Comparison of ENCODE assay signal across 8 cellular contexts in the genomic region with DNA sequence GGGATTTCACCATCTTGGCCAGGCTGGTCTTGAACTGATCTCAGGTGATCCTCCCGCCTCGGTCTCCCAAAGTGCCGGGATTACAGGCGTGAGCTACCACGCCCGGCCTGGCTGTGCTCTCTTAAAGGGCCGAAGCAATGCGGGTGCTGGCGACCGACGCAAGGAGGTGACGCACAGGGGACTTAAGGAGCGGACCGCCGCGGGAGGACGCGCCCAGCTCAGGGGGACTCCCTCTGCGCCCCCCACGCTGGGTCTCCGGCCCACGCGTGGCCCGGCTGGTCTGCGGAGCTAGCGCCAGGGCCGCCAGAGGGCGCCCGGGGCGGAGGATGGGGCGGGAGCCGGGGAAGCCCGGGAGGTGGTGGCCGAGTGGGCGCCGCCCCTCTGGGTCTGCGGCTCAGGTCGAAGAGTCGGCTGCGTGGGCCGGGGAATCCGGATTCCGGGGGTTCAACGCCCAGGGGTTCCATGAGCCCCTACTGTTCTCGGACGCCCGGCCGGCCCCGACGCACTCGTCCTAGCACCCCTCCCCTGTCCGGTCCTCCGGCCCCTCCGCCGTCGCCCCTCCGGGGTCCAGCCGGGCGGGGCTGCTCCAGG. TPM values are rescaled to one million over a fixed set of nuclear protein-coding genes. Genes with fewer than 3 reads are reported as not detected.
DNase-seq lines count a peak whose midpoint lies in the region; ATAC-seq and TF ChIP-seq lines count a peak whose summit lies in the region.

No MANE protein-coding gene starts in this region.

- H2AFZ ChIP-seq in Karpas-422 (ENCODE audit: low read length) = peak overlapping the region; percentile 88

- peak; percentile 81 to 90 (median 84) for TF ChIP-seq CTCF in ascending aorta (IDR thresholded peaks at IDR 0.05)

- H3K9me3 Mint-ChIP-seq in T-helper 2 cell treated with Interferon-gamma antibody and Interleukin-4, amounts not matched to agents 5 μg/mL and 100 μg/mL, for 36 hours = no peaks in the 10 kb centered on the region

- H3K4me3 Mint-ChIP-seq in T-helper 2 cell treated with Interferon-gamma antibody and Interleukin-4, amounts not matched to agents 5 μg/mL and 100 μg/mL, for 36 hours = peak overlapping the region; percentile 77

- H3K9ac ChIP-seq in Karpas-422 (ENCODE audit: low read length) = peak overlapping the region; percentile 74

- H3K27ac ChIP-seq in Karpas-422 (ENCODE audit: low read length) (no peak overlapping the region), ascending aorta (peak overlapping the region; percentile 82)

- intact Hi-C loops in ascending aorta (cut with DNase I) = loop anchor here (1.0 to 2.0 kb wide), 3 partner anchors 36 to 57 kb away; a partner anchor contains a TSS
- intact Hi-C loops in sciatic nerve (cut with DNase I) = no loop called here

- H3K4me1 ChIP-seq in Karpas-422 (ENCODE audit: low read length) = peaks cover 28% of the 10 kb centered on the region
- H3K4me1 ChIP-seq in ascending aorta = peaks cover 0 to 17% of the 10 kb centered on the region in 2 donors

- no peaks in the 10 kb centered on the region for H3K9me2 ChIP-seq in Karpas-422 (replicated peaks; ENCODE audit: insufficient read depth, low read length)

- H4K20me1 ChIP-seq in Karpas-422 (ENCODE audit: insufficient read depth, low read depth, low read length) = 0 out of 2 replicates have a peak, but pooled peaks cover 4% of the 10 kb centered on the region

- peaks cover 9% of the 10 kb centered on the region for H3K4me1 Mint-ChIP-seq in T-helper 2 cell treated with Interferon-gamma antibody and Interleukin-4, amounts not matched to agents 5 μg/mL and 100 μg/mL, for 36 hours (ENCODE audit: low read depth)

- no peaks in the 10 kb centered on the region for H3K36me3 Mint-ChIP-seq in T-helper 2 cell treated with Interferon-gamma antibody and Interleukin-4, amounts not matched to agents 5 μg/mL and 100 μg/mL, for 36 hours (ENCODE audit: low read depth)

- H3K36me3 ChIP-seq in Karpas-422 (ENCODE audit: insufficient read depth, low read length) (no peaks in the 10 kb centered on the region), ascending aorta (peaks cover 0 to 7% of the 10 kb centered on the region in 2 donors)

- ATAC-seq in GM21723 (IDR thresholded peaks at IDR 0.05; ENCODE audit: unreplicated experiment) (peak; percentile 70), sciatic nerve (peak; percentile 83)

- H3K4me3 ChIP-seq in Karpas-422 (ENCODE audit: low read length) (peak overlapping the region; percentile 75), ascending aorta (peak overlapping the region; percentile 89 to 93)

- peak overlapping the region; percentile 79 for H3K4me2 ChIP-seq in Karpas-422 (ENCODE audit: low read depth, low read length, poor library complexity, severe bottlenecking)

- no peaks in the 10 kb centered on the region for H3K79me2 ChIP-seq in Karpas-422 (ENCODE audit: low read length)

- DNase-seq in Daoy (ENCODE audit: low read depth) (peak; percentile 83), Karpas-422 (peak; percentile 91), ascending aorta (ENCODE audit: low spot score in 2 of 2) (peak in 1 of 2 donors; percentile 85), hypothalamus (lab: John Stamatoyannopoulos, UW) (peak in 38 of 51 donors; percentile 23 to 78 (median 56)), sciatic nerve (ENCODE audit: low spot score) (peak; percentile 88), NCI-H1048 (lab: John Stamatoyannopoulos, UW) (no peak)
- DNase-seq in T-helper 2 cell treated with Interferon-gamma antibody and Interleukin-4, amounts not matched to agents 5 μg/mL and 100 μg/mL, for 36 hours (ENCODE audit: low spot score) = peak; percentile 80

- H3K27ac Mint-ChIP-seq in T-helper 2 cell treated with Interferon-gamma antibody and Interleukin-4, amounts not matched to agents 5 μg/mL and 100 μg/mL, for 36 hours = peak overlapping the region; percentile 36

- H3K27me3 Mint-ChIP-seq in T-helper 2 cell treated with Interferon-gamma antibody and Interleukin-4, amounts not matched to agents 5 μg/mL and 100 μg/mL, for 36 hours (ENCODE audit: low read depth) = peaks cover 38% of the 10 kb centered on the region

- H3K9me3 ChIP-seq in Karpas-422 (ENCODE audit: low read length) (no peaks in the 10 kb centered on the region), ascending aorta (no peaks in the 10 kb centered on the region)

- H3K27me3 ChIP-seq in Karpas-422 (ENCODE audit: low read length) = no peaks in the 10 kb centered on the region
- no peaks in the 10 kb centered on the region for H3K27me3 ChIP-seq in ascending aorta

RNA-seq across cellular contexts. Expression of a gene that starts 0.5 kb away (rescaled TPM):
- 16.6 and 22.0 TPM in 2 replicates for total RNA-seq in Daoy (2014; rRNA removed; shearing (Covaris generic))
- total RNA-seq in Karpas-422 (2014; rRNA removed; shearing (Covaris generic); ENCODE audit: low replicate concordance) = 12.2 and 19.8 TPM in 2 replicates
- total RNA-seq in ascending aorta (70.5 TPM), sciatic nerve (41.7 TPM)

RNA-seq across cellular contexts. Expression of a gene that starts 35.7 kb away (rescaled TPM):
- total RNA-seq in Daoy (2014; rRNA removed; shearing (Covaris generic)) = 103 and 104 TPM in 2 replicates
- total RNA-seq in Karpas-422 (2014; rRNA removed; shearing (Covaris generic); ENCODE audit: low replicate concordance) = 37.8 and 69.5 TPM in 2 replicates
- 26.9 TPM for total RNA-seq in ascending aorta
- total RNA-seq in sciatic nerve = 28.1 TPM

RNA-seq across cellular contexts. Expression of a gene that starts 49.0 kb away (rescaled TPM):
- total RNA-seq in Daoy (2014; rRNA removed; shearing (Covaris generic)) = 58.5 and 83.0 TPM in 2 replicates
- 22.7 and 33.4 TPM in 2 replicates for total RNA-seq in Karpas-422 (2014; rRNA removed; shearing (Covaris generic); ENCODE audit: low replicate concordance)
- total RNA-seq in ascending aorta (37.5 TPM), sciatic nerve (41.9 TPM)
